Comparison of ENCODE assay signal across 9 cellular contexts in the genomic region with DNA sequence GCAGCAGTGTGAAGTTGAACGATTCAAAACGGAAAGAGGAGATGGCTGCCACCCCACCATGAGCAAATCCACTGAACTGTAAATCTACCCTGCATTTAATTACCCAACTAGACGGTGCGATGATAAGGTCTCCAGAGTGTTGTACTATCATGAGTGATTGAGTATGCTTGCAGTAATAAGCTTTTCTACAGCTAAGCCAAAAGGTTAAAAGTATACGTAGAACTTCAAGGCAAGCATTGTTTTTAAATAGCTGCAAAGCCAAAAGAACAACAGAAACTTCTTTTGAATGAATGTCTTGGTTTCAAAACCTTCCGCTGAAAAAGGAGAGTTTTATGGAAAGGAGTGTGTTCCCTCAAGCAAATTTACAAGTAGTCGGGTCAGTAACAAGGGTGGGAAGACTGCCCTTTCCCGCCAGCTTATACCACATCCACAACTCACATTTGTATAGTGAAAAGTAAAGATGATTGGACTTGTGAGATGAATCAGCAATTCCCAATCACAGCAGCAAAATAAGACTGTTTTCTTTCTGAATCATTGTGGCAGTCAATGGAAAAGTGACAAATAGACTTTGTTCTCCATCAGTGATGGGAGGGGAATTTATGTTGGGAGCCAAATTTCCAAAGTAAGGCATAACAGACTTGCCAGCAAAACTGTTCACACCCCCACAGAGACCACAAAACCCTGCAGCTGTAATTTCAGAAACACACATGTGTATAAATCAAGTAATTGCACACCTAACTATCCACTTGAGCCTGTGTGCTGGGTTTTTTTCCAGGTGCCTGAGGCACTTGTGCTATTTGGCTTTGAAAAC.
DNase-seq lines count a peak whose midpoint lies in the region; ATAC-seq and TF ChIP-seq lines count a peak whose summit lies in the region.
"Had no signal": no experiment of that assay in that cellular context is flagged by ENCODE, and none has a peak within 500 bp of the region (broad histone marks: within the 10 kb centered on the region; RNA-seq: fewer than 3 reads in every experiment).

No MANE protein-coding gene starts in this region.

- H3K9me3 ChIP-seq in colonic mucosa = no peaks in the 10 kb centered on the region

- H3K4me1 Mint-ChIP-seq in activated naive CD8-positive, alpha-beta T cell treated with anti-CD3 and anti-CD28 coated beads, Interleukin-2, amount 50 U/mL, for 24 hours = no peaks in the 10 kb centered on the region

- TF ChIP-seq CTCF in colonic mucosa (IDR thresholded peaks at IDR 0.05) = no peak

- no peak overlapping the region for H3K27ac ChIP-seq in colonic mucosa
- H3K27ac ChIP-seq: HL-60 had no signal

- no peak overlapping the region for H3K27ac Mint-ChIP-seq in activated naive CD8-positive, alpha-beta T cell treated with anti-CD3 and anti-CD28 coated beads, Interleukin-2, amount 50 U/mL, for 24 hours

- no peaks in the 10 kb centered on the region for H3K27me3 ChIP-seq in colonic mucosa

- no peak overlapping the region for H3K9ac ChIP-seq in colonic mucosa (ENCODE audit: low read depth in 2 of 2, low read length in 2 of 2)

- H3K4me1 ChIP-seq in colonic mucosa = no peaks in the 10 kb centered on the region

- no peaks in the 10 kb centered on the region for H3K36me3 Mint-ChIP-seq in activated naive CD8-positive, alpha-beta T cell treated with anti-CD3 and anti-CD28 coated beads, Interleukin-2, amount 50 U/mL, for 24 hours (ENCODE audit: low read depth)

- no peak overlapping the region for H3K4me3 Mint-ChIP-seq in activated naive CD8-positive, alpha-beta T cell treated with anti-CD3 and anti-CD28 coated beads, Interleukin-2, amount 50 U/mL, for 24 hours

- no peaks in the 10 kb centered on the region for H3K36me3 ChIP-seq in colonic mucosa

- peak; percentile 26 for DNase-seq in NCI-H2107 treated with DMSO at 0.1 percent for 48 hours (lab: John Stamatoyannopoulos, UW; ENCODE audit: unreplicated experiment)
- no peak for DNase-seq in NCI-H2107 (lab: John Stamatoyannopoulos, UW)
- DNase-seq in T1000 (lab: John Stamatoyannopoulos, UW) = peak; percentile 5
- DNase-seq in left ventricle myocardium superior = no peak
- peak; percentile 89 for DNase-seq in stromal cell of bone marrow (ENCODE audit: low read depth)
- DNase-seq in colonic mucosa = no peak
- no peak for DNase-seq in activated naive CD8-positive, alpha-beta T cell treated with anti-CD3 and anti-CD28 coated beads, Interleukin-2, amount 50 U/mL, for 24 hours

- no peak overlapping the region for H3K4me3 ChIP-seq in colonic mucosa

- H3K27me3 Mint-ChIP-seq in activated naive CD8-positive, alpha-beta T cell treated with anti-CD3 and anti-CD28 coated beads, Interleukin-2, amount 50 U/mL, for 24 hours = no peaks in the 10 kb centered on the region

- peak; percentile 82 for ATAC-seq in left ventricle myocardium superior
- no peak for ATAC-seq in activated naive CD8-positive, alpha-beta T cell treated with anti-CD3 and anti-CD28 coated beads, Interleukin-2, amount 50 U/mL, for 24 hours
- ATAC-seq in GM21619 (IDR thresholded peaks at IDR 0.05; ENCODE audit: unreplicated experiment) = no peak

- H3K9me3 Mint-ChIP-seq in activated naive CD8-positive, alpha-beta T cell treated with anti-CD3 and anti-CD28 coated beads, Interleukin-2, amount 50 U/mL, for 24 hours = no peaks in the 10 kb centered on the region

- intact Hi-C loops in left ventricle myocardium superior (cut with micrococcal nuclease) (no loop called here), colonic mucosa (cut with DNase I) (no loop called here)

Comparison
In these comparisons a context has a peak if more than half of its experiments do, and no peak if none do; other contexts are left out.
1. DNase-seq: peak in NCI-H2107 treated with DMSO at 0.1 percent for 48 hours (single experiment), T1000 (single experiment) and stromal cell of bone marrow (single experiment); none in NCI-H2107 (single experiment), left ventricle myocardium superior (single experiment), colonic mucosa (single experiment) and activated naive CD8-positive, alpha-beta T cell treated with anti-CD3 and anti-CD28 coated beads, Interleukin-2, amount 50 U/mL, for 24 hours (single experiment).